Comparison of ENCODE assay signal across 25 cellular contexts in the genomic region with DNA sequence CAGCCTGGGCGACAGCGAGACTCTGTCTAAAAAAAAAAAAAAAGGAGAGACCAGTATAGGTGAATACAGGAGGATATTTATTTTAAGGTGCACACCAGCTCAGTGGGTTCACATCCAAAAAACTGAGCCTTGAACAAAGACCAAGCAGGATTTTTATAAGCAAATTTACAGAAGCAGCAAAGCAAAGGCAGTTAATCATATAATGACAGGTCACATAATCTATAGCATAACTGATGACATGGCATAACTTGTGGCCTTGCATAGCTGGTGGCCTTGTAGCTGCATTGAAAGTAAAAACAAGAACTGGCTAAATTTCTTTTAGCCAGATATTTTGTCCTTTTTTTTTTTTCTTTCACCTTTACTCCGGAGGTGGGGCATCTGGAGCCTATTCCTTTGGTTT. TPM values are rescaled to one million over a fixed set of nuclear protein-coding genes. Genes with fewer than 3 reads are reported as not detected.
"Had no signal": no experiment of that assay in that cellular context is flagged by ENCODE, and none has a peak within 500 bp of the region (broad histone marks: within the 10 kb centered on the region; RNA-seq: fewer than 3 reads in every experiment).

No MANE protein-coding gene starts in this region.

- ATAC-seq: activated CD8-positive, alpha-beta T cell treated with anti-CD3 and anti-CD28 coated beads for 36 hours; activated T-cell treated with anti-CD3 and anti-CD28 coated beads, Interleukin-2, amount 50 U/mL, for 72 hours; T-helper 17 cell had no signal

- H3K4me1 ChIP-seq: colonic mucosa had no signal

- DNase-seq: activated CD4-positive, CD25-positive, alpha-beta regulatory T cell; activated CD8-positive, alpha-beta memory T cell treated with anti-CD3 and anti-CD28 coated beads, Interleukin-2, amount 50 U/mL, for 4 hours; activated CD8-positive, alpha-beta T cell treated with anti-CD3 and anti-CD28 coated beads for 36 hours; activated naive CD4-positive, alpha-beta T cell treated with anti-CD3 and anti-CD28 coated beads, Interleukin-2, amount 50 U/mL, for 16 hours; activated naive CD8-positive, alpha-beta T cell treated with anti-CD3 and anti-CD28 coated beads, Interleukin-2, amount 10 ng/mL, durations not matched to agents 7 days and 5 days; activated T-cell treated with anti-CD3 and anti-CD28 coated beads, Interleukin-2, amount 50 U/mL, for 72 hours; anterior cingulate cortex; colonic mucosa; NCI-H1048; NCI-H146; NCI-H187 treated with DMSO at 0.1 percent for 48 hours; NCI-H2081 treated with DMSO at 0.1 percent for 48 hours; NCI-H2171 treated with DMSO at 0.1 percent for 48 hours; NCI-H345; NCI-H510A; NCI-H526 treated with DMSO at 0.1 percent for 48 hours; NCI-H82; PC-9; SIG-M5; T-helper 17 cell; T-helper 9 cell had no signal

- H3K27me3 Mint-ChIP-seq: activated CD8-positive, alpha-beta T cell treated with anti-CD3 and anti-CD28 coated beads for 36 hours; activated naive CD8-positive, alpha-beta T cell treated with anti-CD3 and anti-CD28 coated beads, Interleukin-2, amount 10 ng/mL, durations not matched to agents 7 days and 5 days; T-helper 17 cell had no signal

- H3K9me3 Mint-ChIP-seq: activated CD8-positive, alpha-beta T cell treated with anti-CD3 and anti-CD28 coated beads for 36 hours; activated naive CD8-positive, alpha-beta T cell treated with anti-CD3 and anti-CD28 coated beads, Interleukin-2, amount 10 ng/mL, durations not matched to agents 7 days and 5 days; activated T-cell treated with anti-CD3 and anti-CD28 coated beads, Interleukin-2, amount 50 U/mL, for 72 hours had no signal

- H3K36me3 ChIP-seq: adrenal gland, colonic mucosa had no signal

- H3K36me3 Mint-ChIP-seq: activated naive CD8-positive, alpha-beta T cell treated with anti-CD3 and anti-CD28 coated beads, Interleukin-2, amount 10 ng/mL, durations not matched to agents 7 days and 5 days had no signal

- H3K27ac Mint-ChIP-seq: activated CD8-positive, alpha-beta T cell treated with anti-CD3 and anti-CD28 coated beads for 36 hours; activated naive CD8-positive, alpha-beta T cell treated with anti-CD3 and anti-CD28 coated beads, Interleukin-2, amount 10 ng/mL, durations not matched to agents 7 days and 5 days; activated T-cell treated with anti-CD3 and anti-CD28 coated beads, Interleukin-2, amount 50 U/mL, for 72 hours; T-helper 17 cell had no signal

- H3K4me2 ChIP-seq: KMS-11, PC-9 had no signal

- H3K4me3 ChIP-seq: adrenal gland, colonic mucosa, PC-9 had no signal

- H3K27ac ChIP-seq: adrenal gland, colonic mucosa, KMS-11, PC-9 had no signal

- H3K4me3 Mint-ChIP-seq: activated CD8-positive, alpha-beta T cell treated with anti-CD3 and anti-CD28 coated beads for 36 hours; activated naive CD8-positive, alpha-beta T cell treated with anti-CD3 and anti-CD28 coated beads, Interleukin-2, amount 10 ng/mL, durations not matched to agents 7 days and 5 days; activated T-cell treated with anti-CD3 and anti-CD28 coated beads, Interleukin-2, amount 50 U/mL, for 72 hours; T-helper 17 cell had no signal

- H3K9me3 ChIP-seq: adrenal gland, colonic mucosa had no signal

- H3K9ac ChIP-seq: KMS-11 had no signal

- H3K27me3 ChIP-seq: adrenal gland, colonic mucosa had no signal

- H2AFZ ChIP-seq: PC-9 had no signal

RNA-seq across cellular contexts. Expression of gene PLAAT2, which starts 53.8 kb away (rescaled TPM):
- total RNA-seq: adrenal gland, cardiac septum, cerebellum had no signal
